Comparison of ENCODE assay signal across 8 cellular contexts in genomic region chr1:230867903-230868735, GRCh38. TPM values are rescaled to one million over a fixed set of nuclear protein-coding genes. Genes with fewer than 3 reads are reported as not detected.
DNase-seq lines count a peak whose midpoint lies in the region; ATAC-seq and TF ChIP-seq lines count a peak whose summit lies in the region.

Gene C1orf198, minus strand, starts transcription at chr1:230868521. Its CDS starts 9 bp downstream, at chr1:230868512.

- intact Hi-C loops in spleen (cut with DNase I; ENCODE audit: low total_unique reads), result no loop called here

- H2AFZ ChIP-seq in Loucy (ENCODE audit: low read length), result peak within 1 kb of the TSS; percentile 99

- H3K27me3 ChIP-seq in Loucy (ENCODE audit: insufficient read depth, low read length, poor library complexity, severe bottlenecking), result no peaks in the 10 kb centered on the region
- no peaks in the 10 kb centered on the region for H3K27me3 ChIP-seq in brain microvascular endothelial cell (replicated peaks)
- H3K27me3 ChIP-seq in spleen (replicated peaks in 1 of 7), result peaks cover 0 to 49% (median 0%) of the 10 kb centered on the region in 7 donors

- H3K9me3 ChIP-seq in Loucy (ENCODE audit: insufficient read depth, low read depth, low read length) (no peaks in the 10 kb centered on the region), spleen (no peaks in the 10 kb centered on the region)

- H3K27ac ChIP-seq in brain microvascular endothelial cell (peak within 1 kb of the TSS; percentile 87), spleen (peak within 1 kb of the TSS; percentile 59 to 82 (median 74))

- no peak for TF ChIP-seq POLR2A in spleen (IDR thresholded peaks at IDR 0.05)

- TF ChIP-seq CTCF in Loucy (conservative IDR thresholded peaks at IDR 0.05; ENCODE audit: low read length), result no peak; the same call in 1 of the 2 replicates
- no peak for TF ChIP-seq CTCF in brain microvascular endothelial cell (IDR thresholded peaks at IDR 0.05; ENCODE audit: low read depth, low read length, missing control alignments)
- TF ChIP-seq CTCF in spleen (IDR thresholded peaks at IDR 0.05 in 8 of 11, conservative IDR thresholded peaks at IDR 0.05 in 3 of 11), result no peak

- H3K36me3 ChIP-seq in Loucy (ENCODE audit: insufficient read depth, low read length) (no peaks in the 10 kb centered on the region), brain microvascular endothelial cell (replicated peaks) (peaks cover 2% of the 10 kb centered on the region), spleen (no peaks in the 10 kb centered on the region)

- H3K4me3 ChIP-seq in Loucy (ENCODE audit: low read length, poor library complexity, severe bottlenecking), result peak within 1 kb of the TSS; percentile 94
- H3K4me3 ChIP-seq in brain microvascular endothelial cell (ENCODE audit: low read depth, low read length), result peak within 1 kb of the TSS; percentile 76
- H3K4me3 ChIP-seq in spleen, result peak within 1 kb of the TSS; percentile 72 to 96 (median 87)

- WGBS in spleen, 5 donors, result 0 to 1% (median 1%) methylated on average over 52 to 96 of the region's 96 CpGs

- ATAC-seq in GM18861 (IDR thresholded peaks at IDR 0.05; ENCODE audit: unreplicated experiment), result no peak

- no peaks in the 10 kb centered on the region for H3K9me2 ChIP-seq in Loucy (replicated peaks; ENCODE audit: low read depth, low read length)

- H4K20me1 ChIP-seq in Loucy (ENCODE audit: insufficient read depth, low read length, poor library complexity, severe bottlenecking), result peaks cover 19% of the 10 kb centered on the region

- H3K4me1 ChIP-seq in Loucy (ENCODE audit: insufficient read depth, low read length, poor library complexity, severe bottlenecking), result peaks cover 53% of the 10 kb centered on the region
- H3K4me1 ChIP-seq in spleen, result peaks cover 0 to 52% (median 26%) of the 10 kb centered on the region in 6 donors

- in situ Hi-C loops in brain microvascular endothelial cell (cut with HindIII; ENCODE audit: low pct_ligation_motif_present, low sequenced_read_pairs), result no loop called here

- H3K4me2 ChIP-seq in Loucy (ENCODE audit: low read depth, low read length, poor library complexity, severe bottlenecking), result peak within 1 kb of the TSS; percentile 96

- H3K9ac ChIP-seq in Loucy (ENCODE audit: low read depth, low read length, poor library complexity, severe bottlenecking), result peak within 1 kb of the TSS; percentile 86

- H3F3A ChIP-seq in Loucy (ENCODE audit: low read depth), result no peaks in the 10 kb centered on the region

- DNase-seq in GM03348 (ENCODE audit: low spot score) (peak; percentile 95), H4 (ENCODE audit: low spot score) (no peak), UCSD-AML1 (lab: John Stamatoyannopoulos, UW; ENCODE audit: unreplicated experiment) (peak; percentile 65), brain microvascular endothelial cell (no peak), iPS-NIHi11 (ENCODE audit: low spot score) (peak; percentile 97), spleen (peak; percentile 93)

- peaks cover 28% of the 10 kb centered on the region for H3K79me2 ChIP-seq in Loucy (ENCODE audit: insufficient read depth, low read length)

RNA-seq across cellular contexts. Expression of gene C1orf198, which starts in this region (rescaled TPM):
- total RNA-seq in H4 (2014; rRNA removed; shearing (Covaris generic)), result 19.0 and 23.4 TPM in 2 replicates
- 10 to 100 TPM; 13.3 to 32.7 (median 21.3) TPM for total RNA-seq in spleen
- polyA plus RNA-seq in spleen, result 10 to 100 TPM in 1 of 3 donors, 1 to 10 TPM in 2; 5.0 to 11.4 (median 8.0) TPM

Comparison
In these comparisons a context has a peak if more than half of its experiments do, and no peak if none do; other contexts are left out.
1. DNase-seq: peak in GM03348 (single experiment), UCSD-AML1 (single experiment), iPS-NIHi11 (single experiment) and spleen (single experiment); none in H4 (single experiment) and brain microvascular endothelial cell (single experiment).
2. Peak in every context shown above with its lines, with median percentiles within 50 percentile points of each other: H3K4me3 ChIP-seq.